ENCODE assay signal across 33 cellular contexts in the genomic region with DNA sequence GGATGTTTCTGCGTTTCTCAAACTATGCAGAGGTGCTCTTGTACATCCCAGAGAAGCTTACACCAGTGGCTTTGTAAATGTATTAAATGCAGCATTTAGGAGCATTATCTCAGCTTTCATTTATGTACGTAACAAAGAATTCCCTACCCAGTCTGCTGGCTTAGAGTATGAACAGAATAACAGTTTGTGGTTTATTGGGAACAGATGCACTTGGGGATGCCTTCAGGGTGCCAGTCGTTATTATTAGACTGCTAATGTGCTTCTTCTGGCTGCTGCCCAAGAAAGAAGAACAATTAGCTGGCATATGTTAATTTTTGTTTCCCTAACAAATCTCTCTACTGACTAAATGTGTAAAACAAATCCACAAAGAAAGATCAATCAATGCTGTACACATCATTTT.
DNase-seq lines count a peak whose midpoint lies in the region; TF ChIP-seq lines count a peak whose summit lies in the region.
"Had no signal": no experiment of that assay in that cellular context is flagged by ENCODE, and none has a peak within 500 bp of the region (broad histone marks: within the 10 kb centered on the region; RNA-seq: fewer than 3 reads in every experiment).

No MANE protein-coding gene starts in this region.

- H3K27ac ChIP-seq in A673 (ENCODE audit: low read depth, low read length, poor library complexity, severe bottlenecking) (no peak overlapping the region), HEK293 (ENCODE audit: extremely low read depth, low read depth, low read length) (no peak overlapping the region)
- H3K27ac ChIP-seq: breast epithelium, colonic mucosa, foreskin keratinocyte, heart right ventricle, psoas muscle, thyroid gland, vagina had no signal

- H3K4me3 ChIP-seq in A673 (ENCODE audit: low read depth, low read length, poor library complexity, severe bottlenecking) (no peak overlapping the region), HEK293 (ENCODE audit: low read depth, low read length) (no peak overlapping the region)
- H3K4me3 ChIP-seq: breast epithelium, colonic mucosa, heart right ventricle, psoas muscle, thyroid gland, vagina had no signal

- POLR2A ChIA-PET in A673 (lab: Charles Lee; ENCODE audit: low non-redundant PET) (no interaction called here), HEK293 (lab: Yijun Ruan, JAX) (no interaction called here)

- DNase-seq in A673 (ENCODE audit: low spot score) (peak; percentile 4), NCI-H446 (lab: John Stamatoyannopoulos, UW) (peak; percentile 24 to 57), NCI-H1092 (lab: John Stamatoyannopoulos, UW) (no peak), chondrocyte (ENCODE audit: low spot score) (no peak), 8988T (no peak)
- no peak for DNase-seq in activated T-cell treated with anti-CD3 and anti-CD28 coated beads, Interleukin-2, amount 50 U/mL, for 1 hour
- DNase-seq: ACHN; activated CD4-positive, alpha-beta memory T cell treated with anti-CD3 and anti-CD28 coated beads, Interleukin-2, amount 10 ng/mL, durations not matched to agents 7 days and 5 days; activated CD4-positive, CD25-positive, alpha-beta regulatory T cell treated with anti-CD3 and anti-CD28 coated beads, Interleukin-2, amount 50 U/mL, for 72 hours; activated CD8-positive, alpha-beta memory T cell treated with anti-CD3 and anti-CD28 coated beads, Interleukin-2, amount 50 U/mL, for 48 hours; amygdala; BE2C; CD8-positive, alpha-beta memory T cell; colonic mucosa; DMS53; effector memory CD8-positive, alpha-beta T cell; foreskin keratinocyte; GDM1; H7; heart right ventricle; naive thymus-derived CD8-positive, alpha-beta T cell; occipital lobe; psoas muscle; T-helper 1 cell; thyroid gland had no signal

- H3K9me3 Mint-ChIP-seq in brain (peaks cover 0 to 7% (median 0%) of the 10 kb centered on the region in 5 experiments), chondrocyte (ENCODE audit: low read depth) (no peaks in the 10 kb centered on the region)
- H3K9me3 Mint-ChIP-seq: activated CD4-positive, alpha-beta memory T cell treated with anti-CD3 and anti-CD28 coated beads, Interleukin-2, amount 10 ng/mL, durations not matched to agents 7 days and 5 days; activated naive CD4-positive, alpha-beta T cell treated with anti-CD3 and anti-CD28 coated beads, Interleukin-2, amount 50 U/mL, for 24 hours; activated T-helper 17 cell treated with anti-CD3 and anti-CD28 coated beads, Interleukin-2, amount 50 U/mL, for 72 hours; CD8-positive, alpha-beta memory T cell; effector memory CD8-positive, alpha-beta T cell; mesothelial cell of epicardium; naive thymus-derived CD8-positive, alpha-beta T cell; stimulated activated naive CD8-positive, alpha-beta T cell treated with anti-CD3 and anti-CD28 coated beads, Interleukin-15, Interleukin-2, amounts not matched to agents 100 ng/mL and 50 ng/mL, for 24 hours had no signal

- CTCF ChIA-PET in A673 (lab: Charles Lee), result no interaction called here
- CTCF ChIA-PET in HEK293 (lab: Yijun Ruan, JAX), result interaction anchor here (0.7 to 0.8 kb wide), 2 partner anchors 16 to 241 kb away, joined by 3 read pairs; no protein-coding TSS in a partner anchor

- TF ChIP-seq CTCF in A673 (conservative IDR thresholded peaks at IDR 0.05; ENCODE audit: low read depth, low read length), result no peak
- no peak for TF ChIP-seq CTCF in HEK293 (tag by site-specific recombination; IDR thresholded peaks at IDR 0.05)
- no peak for TF ChIP-seq CTCF in brain (conservative IDR thresholded peaks at IDR 0.05)
- TF ChIP-seq CTCF in chondrocyte (IDR thresholded peaks at IDR 0.05), result no peak

- H3K4me3 Mint-ChIP-seq in brain (peak overlapping the region in 3 of 5 experiments; percentile 9 to 12 (median 11)), chondrocyte (ENCODE audit: unreplicated experiment) (no peak overlapping the region)
- H3K4me3 Mint-ChIP-seq: activated CD4-positive, alpha-beta memory T cell treated with anti-CD3 and anti-CD28 coated beads, Interleukin-2, amount 10 ng/mL, durations not matched to agents 7 days and 5 days; activated naive CD4-positive, alpha-beta T cell treated with anti-CD3 and anti-CD28 coated beads, Interleukin-2, amount 50 U/mL, for 24 hours; activated T-helper 17 cell treated with anti-CD3 and anti-CD28 coated beads, Interleukin-2, amount 50 U/mL, for 72 hours; CD8-positive, alpha-beta memory T cell; effector memory CD8-positive, alpha-beta T cell; mesothelial cell of epicardium; naive thymus-derived CD8-positive, alpha-beta T cell; stimulated activated naive CD8-positive, alpha-beta T cell treated with anti-CD3 and anti-CD28 coated beads, Interleukin-15, Interleukin-2, amounts not matched to agents 100 ng/mL and 50 ng/mL, for 24 hours had no signal

- H3K4me1 ChIP-seq in A673 (ENCODE audit: insufficient read depth, low read length, poor library complexity, severe bottlenecking) (peaks cover 9% of the 10 kb centered on the region), HEK293 (ENCODE audit: control insufficient read depth, insufficient read depth, low read length) (peaks cover 32% of the 10 kb centered on the region)
- H3K4me1 ChIP-seq: BE2C, breast epithelium, colonic mucosa, foreskin keratinocyte, psoas muscle, vagina had no signal

- peaks cover 85% of the 10 kb centered on the region for H3K4me1 Mint-ChIP-seq in brain
- H3K4me1 Mint-ChIP-seq in chondrocyte (ENCODE audit: low read depth), result peaks cover 17% of the 10 kb centered on the region
- H3K4me1 Mint-ChIP-seq: activated CD4-positive, alpha-beta memory T cell treated with anti-CD3 and anti-CD28 coated beads, Interleukin-2, amount 10 ng/mL, durations not matched to agents 7 days and 5 days; activated naive CD4-positive, alpha-beta T cell treated with anti-CD3 and anti-CD28 coated beads, Interleukin-2, amount 50 U/mL, for 24 hours; activated T-helper 17 cell treated with anti-CD3 and anti-CD28 coated beads, Interleukin-2, amount 50 U/mL, for 72 hours; CD8-positive, alpha-beta memory T cell; naive thymus-derived CD8-positive, alpha-beta T cell had no signal

- H3K27me3 Mint-ChIP-seq in brain, result peaks cover 3% of the 10 kb centered on the region
- no peaks in the 10 kb centered on the region for H3K27me3 Mint-ChIP-seq in chondrocyte (ENCODE audit: low read depth)
- H3K27me3 Mint-ChIP-seq: activated CD4-positive, alpha-beta memory T cell treated with anti-CD3 and anti-CD28 coated beads, Interleukin-2, amount 10 ng/mL, durations not matched to agents 7 days and 5 days; activated naive CD4-positive, alpha-beta T cell treated with anti-CD3 and anti-CD28 coated beads, Interleukin-2, amount 50 U/mL, for 24 hours; naive thymus-derived CD8-positive, alpha-beta T cell; stimulated activated naive CD8-positive, alpha-beta T cell treated with anti-CD3 and anti-CD28 coated beads, Interleukin-15, Interleukin-2, amounts not matched to agents 100 ng/mL and 50 ng/mL, for 24 hours had no signal

- H3K9me3 ChIP-seq in A673 (ENCODE audit: low read depth, low read length, poor library complexity, severe bottlenecking) (no peaks in the 10 kb centered on the region), HEK293 (ENCODE audit: control insufficient read depth, insufficient read depth, low read depth, low read length) (no peaks in the 10 kb centered on the region)
- H3K9me3 ChIP-seq: BE2C, breast epithelium, colonic mucosa, heart right ventricle, psoas muscle, thyroid gland, vagina had no signal

- H3K27me3 ChIP-seq in A673 (replicated peaks; ENCODE audit: insufficient read depth, low read depth, low read length, poor library complexity), result no peaks in the 10 kb centered on the region
- H3K27me3 ChIP-seq: BE2C, breast epithelium, colonic mucosa, foreskin keratinocyte, heart right ventricle, thyroid gland, vagina had no signal

- H3K36me3 Mint-ChIP-seq in brain (no peaks in the 10 kb centered on the region), chondrocyte (ENCODE audit: low read depth) (peaks cover 4% of the 10 kb centered on the region)
- H3K36me3 Mint-ChIP-seq: activated naive CD4-positive, alpha-beta T cell treated with anti-CD3 and anti-CD28 coated beads, Interleukin-2, amount 50 U/mL, for 24 hours; CD8-positive, alpha-beta memory T cell; mesothelial cell of epicardium; naive thymus-derived CD8-positive, alpha-beta T cell had no signal

- intact Hi-C loops in A673 (cut with micrococcal nuclease; ENCODE audit: unreplicated experiment), result no loop called here

- H3K36me3 ChIP-seq in A673 (ENCODE audit: insufficient read depth, low read length, poor library complexity, severe bottlenecking) (no peaks in the 10 kb centered on the region), HEK293 (ENCODE audit: control insufficient read depth in 2 of 2, insufficient read depth in 1 of 2, low read length in 2 of 2) (no peaks in the 10 kb centered on the region)
- H3K36me3 ChIP-seq: BE2C, breast epithelium, colonic mucosa, heart right ventricle, thyroid gland, vagina had no signal

- peak overlapping the region in 3 of 5 experiments; percentile 42 to 87 (median 43) for H3K27ac Mint-ChIP-seq in brain
- H3K27ac Mint-ChIP-seq in chondrocyte (ENCODE audit: unreplicated experiment), result no peak overlapping the region
- H3K27ac Mint-ChIP-seq: activated CD4-positive, alpha-beta memory T cell treated with anti-CD3 and anti-CD28 coated beads, Interleukin-2, amount 10 ng/mL, durations not matched to agents 7 days and 5 days; activated naive CD4-positive, alpha-beta T cell treated with anti-CD3 and anti-CD28 coated beads, Interleukin-2, amount 50 U/mL, for 24 hours; activated T-helper 17 cell treated with anti-CD3 and anti-CD28 coated beads, Interleukin-2, amount 50 U/mL, for 72 hours; CD8-positive, alpha-beta memory T cell; effector memory CD8-positive, alpha-beta T cell; mesothelial cell of epicardium; naive thymus-derived CD8-positive, alpha-beta T cell; stimulated activated naive CD8-positive, alpha-beta T cell treated with anti-CD3 and anti-CD28 coated beads, Interleukin-15, Interleukin-2, amounts not matched to agents 100 ng/mL and 50 ng/mL, for 24 hours had no signal

- no TSS peak for BruUV-seq in A673 (replicated peaks; lab: Mats Ljungman, UMichigan)

TF ChIP-seq in HEK293, 187 proteins besides CTCF, POLR2A, EP300 and RAD21 (continues in another document):
- TF ChIP-seq EGR2 (tag by site-specific recombination; IDR thresholded peaks at IDR 0.05; ENCODE audit: low read depth) (no peak), ZNF830 (tag by site-specific recombination; IDR thresholded peaks at IDR 0.05; ENCODE audit: low read depth) (no peak), FEZF1 (tag by site-specific recombination; IDR thresholded peaks at IDR 0.05) (peak; percentile 8; the same call in 1 of the 2 replicates), ZNF37A (tag by site-specific recombination; IDR thresholded peaks at IDR 0.05) (no peak)

Comparison
In these comparisons a context has a peak if more than half of its experiments do, and no peak if none do; other contexts are left out.
1. DNase-seq: peak in A673 (single experiment) and NCI-H446 (2 of 2); none in activated T-cell treated with anti-CD3 and anti-CD28 coated beads, Interleukin-2, amount 50 U/mL, for 1 hour (single experiment), NCI-H1092 (single experiment), chondrocyte (single experiment) and 8988T (single experiment).